In genomic region chr11:110134120-110134519, GRCh38 we compare ENCODE assay signal across 14 cellular contexts. TPM values are rescaled to one million over a fixed set of nuclear protein-coding genes. Genes with fewer than 3 reads are reported as not detected.
A peak's percentile ranks its signal among the peaks of the same experiment; 100 is the strongest.
DNase-seq lines count a peak whose midpoint lies in the region; ATAC-seq, FAIRE-seq and TF ChIP-seq lines count a peak whose summit lies in the region.
"Had no signal": no experiment of that assay in that cellular context is flagged by ENCODE, and none has a peak within 500 bp of the region (broad histone marks: within the 10 kb centered on the region; RNA-seq: fewer than 3 reads in every experiment).

No MANE protein-coding gene starts in this region.

- no peak for TF ChIP-seq POLR2A in GM12892 (IDR thresholded peaks at IDR 0.05; ENCODE audit: low read depth, low read length)

- no peak for ATAC-seq in GM19397 (IDR thresholded peaks at IDR 0.05; ENCODE audit: unreplicated experiment)
- ATAC-seq: activated T-cell treated with anti-CD3 and anti-CD28 coated beads, Interleukin-2, amount 50 U/mL, for 4 hours; HCT116; right cardiac atrium had no signal

- DNase-seq in GM12892 (ENCODE audit: insufficient read length): no peak
- peak; percentile 82 to 93 for DNase-seq in NCI-H2081 (lab: John Stamatoyannopoulos, UW)
- peak; percentile 78 for DNase-seq in astrocyte of the hippocampus (ENCODE audit: low read depth, low spot score)
- peak; percentile 34 for DNase-seq in myocyte (ENCODE audit: low read depth)
- DNase-seq in stimulated activated CD4-positive, alpha-beta T cell treated with anti-CD3 and anti-CD28 coated beads, Interleukin-4, amount 100 ng/mL, for 24 hours: no peak
- no peak for DNase-seq in activated CD4-positive, alpha-beta T cell treated with anti-CD3 and anti-CD28 coated beads, Interleukin-2, amount 50 U/mL, for 4 hours
- no peak for DNase-seq in activated T-cell treated with anti-CD3 and anti-CD28 coated beads, Interleukin-2, amount 50 U/mL, for 1 hour
- DNase-seq: activated T-cell treated with anti-CD3 and anti-CD28 coated beads, Interleukin-2, amount 50 U/mL, for 4 hours; adrenal gland; NCI-H1694; Peyer's patch; right cardiac atrium had no signal

- peak; percentile 50 for FAIRE-seq in GM12892 (lab: Jason Lieb, UNC)

RNA-seq across cellular contexts. Expression of gene ZC3H12C, which starts 40.9 kb away (rescaled TPM):
- 15.0 TPM for polyA plus RNA-seq in GM12892 (2012; ENCODE audit: missing spikeins)
- 12.4 and 16.8 TPM in 2 replicates for total RNA-seq in myocyte
- polyA plus RNA-seq in myocyte (2012): 1.9 TPM

Comparison
In these comparisons a context has a peak if more than half of its experiments do, and no peak if none do; other contexts are left out.
1. DNase-seq: peak in NCI-H2081 (2 of 2), astrocyte of the hippocampus (single experiment) and myocyte (single experiment); none in GM12892 (single experiment), stimulated activated CD4-positive, alpha-beta T cell treated with anti-CD3 and anti-CD28 coated beads, Interleukin-4, amount 100 ng/mL, for 24 hours (single experiment), activated CD4-positive, alpha-beta T cell treated with anti-CD3 and anti-CD28 coated beads, Interleukin-2, amount 50 U/mL, for 4 hours (0 of 2) and activated T-cell treated with anti-CD3 and anti-CD28 coated beads, Interleukin-2, amount 50 U/mL, for 1 hour (single experiment).